In genomic region chr1:160548960-160549664, GRCh38 we compare ENCODE assay signal across 12 cellular contexts. TPM values are rescaled to one million over a fixed set of nuclear protein-coding genes. Genes with fewer than 3 reads are reported as not detected.
DNase-seq lines count a peak whose midpoint lies in the region; ATAC-seq, FAIRE-seq and TF ChIP-seq lines count a peak whose summit lies in the region.
"Had no signal": no experiment of that assay in that cellular context is flagged by ENCODE, and none has a peak within 500 bp of the region (broad histone marks: within the 10 kb centered on the region; RNA-seq: fewer than 3 reads in every experiment).

No MANE protein-coding gene starts in this region.

- no peaks in the 10 kb centered on the region for H3K9me3 Mint-ChIP-seq in IgD-negative memory B cell

- no peaks in the 10 kb centered on the region for H3K9me3 ChIP-seq in GM23248 (ENCODE audit: low read depth)

- no peaks in the 10 kb centered on the region for H3K9me2 ChIP-seq in GM23248 (ENCODE audit: insufficient read depth)

- intact Hi-C loops in sciatic nerve (cut with DNase I): no loop called here

- no peak overlapping the region for H3K27ac ChIP-seq in GM23248

- H3K4me3 ChIP-seq in GM23248: no peak overlapping the region
- H3K4me3 ChIP-seq: lung had no signal

- H3K4me3 Mint-ChIP-seq in IgD-negative memory B cell: peak overlapping the region in 2 of 4 donors; percentile 72 to 83

- in situ Hi-C loops in GM23248 (cut with MboI): no loop called here

- WGBS in GM23248 (ENCODE audit: low coverage in 1 of 2, low lambda C conversion rate in 2 of 2, missing lambda C conversion rate in 2 of 2), 2 experiments: 11 to 16% methylated on average over 5 of the region's 5 CpGs

- no peaks in the 10 kb centered on the region for H3K4me1 ChIP-seq in GM23248 (ENCODE audit: insufficient read depth)

- DNase-seq in GM12892 (ENCODE audit: insufficient read length) (peak; percentile 29), erythroblast (lab: John Stamatoyannopoulos, UW) (peak; percentile 33 to 54), sciatic nerve (ENCODE audit: low spot score) (no peak), AG20443 (ENCODE audit: low spot score) (no peak), GM23248 (no peak)
- DNase-seq in activated effector memory CD4-positive, alpha-beta T cell treated with anti-CD3 and anti-CD28 coated beads, Interleukin-2, amount 50 U/mL, for 16 hours: no peak
- DNase-seq: aorta had no signal

- H3K27ac Mint-ChIP-seq in IgD-negative memory B cell: peak overlapping the region; percentile 82 to 95 (median 92)

- H3K9ac ChIP-seq in GM23248: no peak overlapping the region

- ATAC-seq in GM21447 (IDR thresholded peaks at IDR 0.05; ENCODE audit: unreplicated experiment): peak; percentile 57
- no peak for ATAC-seq in sciatic nerve

- H3K4me2 ChIP-seq in GM23248 (ENCODE audit: unreplicated experiment): no peak overlapping the region

- H3K36me3 ChIP-seq in GM23248 (ENCODE audit: low read depth): no peaks in the 10 kb centered on the region

- TF ChIP-seq POLR2A in GM12892 (IDR thresholded peaks at IDR 0.05; ENCODE audit: low read depth, low read length) (peak; percentile 62; the same call in 1 of the 2 replicates), erythroblast (IDR thresholded peaks at IDR 0.05; ENCODE audit: low read length) (no peak)

- H3F3A ChIP-seq in GM23248 (ENCODE audit: insufficient read depth): no peaks in the 10 kb centered on the region

- peak; percentile 98 for FAIRE-seq in GM12892 (lab: Jason Lieb, UNC)
- FAIRE-seq: G401.6 had no signal

- H4K20me1 ChIP-seq in GM23248 (ENCODE audit: insufficient read depth): no peaks in the 10 kb centered on the region

- peaks cover 51 to 59% (median 58%) of the 10 kb centered on the region in 3 donors for H3K4me1 Mint-ChIP-seq in IgD-negative memory B cell

- H2AFZ ChIP-seq in GM23248: no peak overlapping the region

- H3K36me3 Mint-ChIP-seq in IgD-negative memory B cell: peaks cover 7% of the 10 kb centered on the region

- H3K79me2 ChIP-seq in GM23248 (ENCODE audit: insufficient read depth): no peaks in the 10 kb centered on the region

- H3K27me3 Mint-ChIP-seq in IgD-negative memory B cell: no peaks in the 10 kb centered on the region

- no peaks in the 10 kb centered on the region for H3K27me3 ChIP-seq in GM23248 (replicated peaks; ENCODE audit: insufficient read depth)

RNA-seq across cellular contexts. Expression of gene SLAMF6, which starts 26.1 kb away (rescaled TPM):
- 64.8 TPM for polyA plus RNA-seq in GM12892 (2012; ENCODE audit: missing spikeins)
- 109 TPM for polyA plus RNA-seq in IgD-negative memory B cell
- total RNA-seq in sciatic nerve: 0.85 TPM
- total RNA-seq in GM23248 (2014; rRNA removed; shearing (Covaris generic)): not detected in 2 replicates
- polyA plus RNA-seq in GM23248 (2016; fragmentation: Nextera tagmentation; extraction: Ambion mirVana): not detected in 2 replicates
- total RNA-seq: temporal lobe had no signal

RNA-seq across cellular contexts. Expression of gene CD84, which starts 30.2 kb away (rescaled TPM):
- 18.7 TPM for polyA plus RNA-seq in GM12892 (2012; ENCODE audit: missing spikeins)
- 8.7 TPM for polyA plus RNA-seq in IgD-negative memory B cell
- total RNA-seq in sciatic nerve: 13.5 TPM
- not detected in 2 replicates for total RNA-seq in GM23248 (2014; rRNA removed; shearing (Covaris generic))
- polyA plus RNA-seq in GM23248 (2016; fragmentation: Nextera tagmentation; extraction: Ambion mirVana): not detected in 2 replicates

Comparison
In these comparisons a context has a peak if more than half of its experiments do, and no peak if none do; other contexts are left out.
1. DNase-seq: peak in GM12892 (single experiment) and erythroblast (2 of 2); none in sciatic nerve (single experiment), AG20443 (single experiment), GM23248 (single experiment) and activated effector memory CD4-positive, alpha-beta T cell treated with anti-CD3 and anti-CD28 coated beads, Interleukin-2, amount 50 U/mL, for 16 hours (single experiment).
2. RNA of gene CD84, which starts 30.2 kb away (total RNA-seq): 13.5 TPM in sciatic nerve (single experiment); not detected in GM23248; every median in the first group is over 10 times any median in the second.